Comparison of ENCODE assay signal across 31 cellular contexts in genomic region chr17:47164263-47164662, GRCh38. TPM values are rescaled to one million over a fixed set of nuclear protein-coding genes. Genes with fewer than 3 reads are reported as not detected.
"Had no signal": no experiment of that assay in that cellular context is flagged by ENCODE, and none has a peak within 500 bp of the region (broad histone marks: within the 10 kb centered on the region; RNA-seq: fewer than 3 reads in every experiment).

No MANE protein-coding gene starts in this region.

- H3K27ac Mint-ChIP-seq: activated CD8-positive, alpha-beta T cell treated with anti-CD3 and anti-CD28 coated beads for 36 hours; activated naive CD8-positive, alpha-beta T cell treated with anti-CD3 and anti-CD28 coated beads for 36 hours; activated T-helper 17 cell treated with anti-CD3 and anti-CD28 coated beads, Interleukin-2, amount 50 U/mL, for 72 hours; T-helper 2 cell treated with Interferon-gamma antibody and Interleukin-4, amounts not matched to agents 5 μg/mL and 100 μg/mL, for 36 hours had no signal

- H3K27ac ChIP-seq: brain microvascular endothelial cell, Peyer's patch, SK-N-MC had no signal

- H3K4me3 Mint-ChIP-seq: activated CD4-positive, alpha-beta T cell treated with anti-CD3 and anti-CD28 coated beads, Interleukin-2, amount 10 ng/mL, durations not matched to agents 24 days and 14 days; activated CD8-positive, alpha-beta T cell treated with anti-CD3 and anti-CD28 coated beads for 36 hours; activated naive CD8-positive, alpha-beta T cell treated with anti-CD3 and anti-CD28 coated beads for 36 hours; activated T-cell treated with anti-CD3 and anti-CD28 coated beads, Interleukin-2, amount 50 U/mL, for 72 hours; activated T-helper 17 cell treated with anti-CD3 and anti-CD28 coated beads, Interleukin-2, amount 50 U/mL, for 72 hours; central memory CD8-positive, alpha-beta T cell; T-helper 2 cell treated with Interferon-gamma antibody and Interleukin-4, amounts not matched to agents 5 μg/mL and 100 μg/mL, for 36 hours had no signal

- DNase-seq: activated CD4-positive, alpha-beta T cell treated with anti-CD3 and anti-CD28 coated beads, Interleukin-2, amount 10 ng/mL, durations not matched to agents 24 days and 14 days; activated CD4-positive, alpha-beta T cell treated with anti-CD3 and anti-CD28 coated beads, Interleukin-2, amount 50 U/mL, for 4 hours; activated CD8-positive, alpha-beta T cell treated with anti-CD3 and anti-CD28 coated beads for 36 hours; activated effector memory CD4-positive, alpha-beta T cell treated with anti-CD3 and anti-CD28 coated beads, Interleukin-2, amount 50 U/mL, for 16 hours; activated naive CD4-positive, alpha-beta T cell; activated naive CD4-positive, alpha-beta T cell treated with anti-CD3 and anti-CD28 coated beads, Interleukin-2, amount 50 U/mL, for 16 hours; activated naive CD8-positive, alpha-beta T cell treated with anti-CD3 and anti-CD28 coated beads for 36 hours; activated T-cell treated with anti-CD3 and anti-CD28 coated beads, Interleukin-2, amount 50 U/mL, for 1 hour; activated T-cell treated with anti-CD3 and anti-CD28 coated beads, Interleukin-2, amount 50 U/mL, for 72 hours; amniotic stem cell; aorta; brain microvascular endothelial cell; Karpas-422; NCI-H1105 treated with DMSO at 0.1 percent for 48 hours; NCI-H1436; NCI-H1694; NCI-H1930; NCI-H2081 treated with DMSO at 0.1 percent for 48 hours; NCI-H345; NCI-H524 treated with DMSO at 0.1 percent for 48 hours; PC-3; Peyer's patch; Right ventricle myocardium superior; RPMI8226 had no signal

- H3K9me3 Mint-ChIP-seq: activated CD4-positive, alpha-beta T cell treated with anti-CD3 and anti-CD28 coated beads, Interleukin-2, amount 10 ng/mL, durations not matched to agents 24 days and 14 days; activated CD8-positive, alpha-beta T cell treated with anti-CD3 and anti-CD28 coated beads for 36 hours; activated naive CD8-positive, alpha-beta T cell treated with anti-CD3 and anti-CD28 coated beads for 36 hours; activated T-cell treated with anti-CD3 and anti-CD28 coated beads, Interleukin-2, amount 50 U/mL, for 72 hours; activated T-helper 17 cell treated with anti-CD3 and anti-CD28 coated beads, Interleukin-2, amount 50 U/mL, for 72 hours; central memory CD8-positive, alpha-beta T cell; T-helper 2 cell treated with Interferon-gamma antibody and Interleukin-4, amounts not matched to agents 5 μg/mL and 100 μg/mL, for 36 hours had no signal

- H3K4me3 ChIP-seq: Peyer's patch, SK-N-MC had no signal

- H3K9me3 ChIP-seq: Peyer's patch had no signal

- H3K27me3 Mint-ChIP-seq: activated CD4-positive, alpha-beta T cell treated with anti-CD3 and anti-CD28 coated beads, Interleukin-2, amount 10 ng/mL, durations not matched to agents 24 days and 14 days; activated CD8-positive, alpha-beta T cell treated with anti-CD3 and anti-CD28 coated beads for 36 hours; activated naive CD8-positive, alpha-beta T cell treated with anti-CD3 and anti-CD28 coated beads for 36 hours; activated T-helper 17 cell treated with anti-CD3 and anti-CD28 coated beads, Interleukin-2, amount 50 U/mL, for 72 hours; central memory CD8-positive, alpha-beta T cell had no signal

- H3K4me1 ChIP-seq: Peyer's patch had no signal

- ATAC-seq: activated T-cell treated with anti-CD3 and anti-CD28 coated beads, Interleukin-2, amount 50 U/mL, for 72 hours; PC-3 had no signal

- H3K27me3 ChIP-seq: brain microvascular endothelial cell, Peyer's patch had no signal

RNA-seq across cellular contexts. Expression of gene MYL4, which starts 44.9 kb away (rescaled TPM):
- total RNA-seq: activated CD4-positive, alpha-beta T cell treated with anti-CD3 and anti-CD28 coated beads, Interleukin-2, amount 10 ng/mL, durations not matched to agents 24 days and 14 days; activated CD8-positive, alpha-beta memory T cell treated with anti-CD3 and anti-CD28 coated beads for 36 hours; activated CD8-positive, alpha-beta T cell treated with anti-CD3 and anti-CD28 coated beads for 36 hours; activated naive CD8-positive, alpha-beta T cell treated with anti-CD3 and anti-CD28 coated beads for 36 hours; activated T-cell treated with anti-CD3 and anti-CD28 coated beads, Interleukin-2, amount 50 U/mL, for 72 hours; MCF 10A; NCI-H460 had no signal
